ENCODE assay signal across 8 cellular contexts in genomic region chr1:202034683-202035462, GRCh38. TPM values are rescaled to one million over a fixed set of nuclear protein-coding genes. Genes with fewer than 3 reads are reported as not detected.
A peak's percentile ranks its signal among the peaks of the same experiment; 100 is the strongest.
DNase-seq lines count a peak whose midpoint lies in the region; ATAC-seq and TF ChIP-seq lines count a peak whose summit lies in the region.

No MANE protein-coding gene starts in this region.

- peaks cover 0 to 38% (median 11%) of the 10 kb centered on the region in 4 donors for H3K4me1 ChIP-seq in right lobe of liver

- in situ Hi-C loops in brain microvascular endothelial cell (cut with HindIII; ENCODE audit: low pct_ligation_motif_present, low sequenced_read_pairs) = no loop called here

- H3K27me3 ChIP-seq in brain microvascular endothelial cell (replicated peaks) (no peaks in the 10 kb centered on the region), right lobe of liver (no peaks in the 10 kb centered on the region)

- TF ChIP-seq CTCF in brain microvascular endothelial cell (IDR thresholded peaks at IDR 0.05; ENCODE audit: low read depth, low read length, missing control alignments) = no peak
- TF ChIP-seq CTCF in right lobe of liver (IDR thresholded peaks at IDR 0.05) = no peak

- H3K4me3 ChIP-seq in brain microvascular endothelial cell (ENCODE audit: low read depth, low read length) = no peak overlapping the region
- peak overlapping the region in 1 of 3 donors; percentile 23 for H3K4me3 ChIP-seq in right lobe of liver

- DNase-seq in LoVo (ENCODE audit: low spot score) (peak; percentile 94), brain microvascular endothelial cell (peak; percentile 97), right lobe of liver (peak; percentile 94 to 97 (median 95)), pons (ENCODE audit: low spot score) (no peak), hypothalamus (lab: John Stamatoyannopoulos, UW) (no peak)
- DNase-seq in activated CD4-positive, alpha-beta T cell treated with anti-CD3 and anti-CD28 coated beads for 4 hours = no peak

- TF ChIP-seq POLR2A in right lobe of liver (IDR thresholded peaks at IDR 0.05) = peak; percentile 28

- intact Hi-C loops in right lobe of liver (cut with DNase I) = no loop called here

- 44% methylated on average over 9 of the region's 20 CpGs for whole genome bisulfite sequencing in right lobe of liver (ENCODE audit: insufficient coverage, low coverage, low lambda C conversion rate, missing lambda C conversion rate)

- peak overlapping the region; percentile 62 for H3K27ac ChIP-seq in brain microvascular endothelial cell
- H3K27ac ChIP-seq in right lobe of liver = peak overlapping the region; percentile 75 to 98 (median 91)

- peak; percentile 54 for ATAC-seq in GM18498 (IDR thresholded peaks at IDR 0.05; ENCODE audit: unreplicated experiment)
- ATAC-seq in right lobe of liver = peak; percentile 92 to 98 (median 96)
- no peak for ATAC-seq in HG02623 (IDR thresholded peaks at IDR 0.05; ENCODE audit: unreplicated experiment)

- H3K36me3 ChIP-seq in brain microvascular endothelial cell (replicated peaks) (no peaks in the 10 kb centered on the region), right lobe of liver (no peaks in the 10 kb centered on the region)

- no peaks in the 10 kb centered on the region for H3K9me3 ChIP-seq in right lobe of liver

RNA-seq across cellular contexts. Expression of gene ELF3, which starts 24.5 kb away (rescaled TPM):
- total RNA-seq in right lobe of liver = 100 to 1,000 TPM in 1 of 6 experiments, 10 to 100 TPM in 5; 12.6 to 266 (median 57.8) TPM

RNA-seq across cellular contexts. Expression of gene RNPEP, which starts 52.4 kb away (rescaled TPM):
- total RNA-seq in right lobe of liver = 10 to 100 TPM; 28.9 to 51.5 (median 41.3) TPM

Comparison
In these comparisons a context has a peak if more than half of its experiments do, and no peak if none do; other contexts are left out.
1. DNase-seq: peak in LoVo (single experiment), brain microvascular endothelial cell (single experiment) and right lobe of liver (3 of 3); none in pons (single experiment), activated CD4-positive, alpha-beta T cell treated with anti-CD3 and anti-CD28 coated beads for 4 hours (0 of 2) and hypothalamus (0 of 51).